Comparison of ENCODE assay signal across 14 cellular contexts in the genomic region with DNA sequence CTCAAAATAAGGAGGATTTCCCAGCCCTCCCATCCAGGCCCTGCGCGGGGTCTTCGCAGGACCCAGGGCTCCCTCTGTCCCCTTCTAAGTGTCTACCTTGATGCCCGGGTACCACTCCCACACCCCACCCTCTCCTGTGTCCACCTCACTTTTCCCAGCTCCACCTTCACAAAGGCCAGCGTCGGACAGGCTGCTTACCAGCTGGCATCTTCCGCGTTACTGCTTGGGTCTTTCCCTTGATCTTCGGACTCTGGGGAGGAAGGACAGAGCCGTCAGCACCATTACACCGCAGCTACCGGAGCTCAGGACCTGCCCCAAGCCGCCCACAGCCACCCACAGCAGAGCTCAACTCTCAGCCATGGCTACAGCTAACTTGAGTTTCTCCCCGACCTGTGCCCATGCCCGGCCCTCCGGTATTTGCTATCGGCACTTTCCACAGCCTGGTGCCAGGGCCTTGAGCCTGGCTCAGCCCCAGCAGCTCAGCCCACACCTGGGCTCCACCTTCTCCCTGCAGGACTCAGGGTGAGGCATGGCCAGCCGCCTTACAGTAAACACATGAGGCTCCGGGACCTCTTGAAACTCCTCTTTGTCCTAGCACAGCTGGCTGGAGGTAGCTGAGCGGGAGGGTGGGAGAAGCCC. TPM values are rescaled to one million over a fixed set of nuclear protein-coding genes. Genes with fewer than 3 reads are reported as not detected.
DNase-seq lines count a peak whose midpoint lies in the region; ATAC-seq and TF ChIP-seq lines count a peak whose summit lies in the region.
"Had no signal": no experiment of that assay in that cellular context is flagged by ENCODE, and none has a peak within 500 bp of the region (broad histone marks: within the 10 kb centered on the region; RNA-seq: fewer than 3 reads in every experiment).

No MANE protein-coding gene starts in this region.

- H3K27ac ChIP-seq in C4-2B (peak overlapping the region; percentile 84), VCaP (peak overlapping the region; percentile 60), heart right ventricle (peak overlapping the region in 3 of 10 donors; percentile 38 to 63 (median 52))
- H3K27ac ChIP-seq: HL-60 had no signal

- 86 to 90% methylated on average over 20 of the region's 20 CpGs for WGBS in heart right ventricle, 2 donors

- H3K4me1 ChIP-seq in heart right ventricle = peaks cover 3 to 16% (median 8%) of the 10 kb centered on the region in 9 donors

- peaks cover 0 to 14% (median 0%) of the 10 kb centered on the region in 9 donors for H3K36me3 ChIP-seq in heart right ventricle

- ATAC-seq in heart right ventricle (peak in 6 of 8 donors; percentile 14 to 32 (median 22)), HG02870 (IDR thresholded peaks at IDR 0.05; ENCODE audit: unreplicated experiment) (no peak), HG03460 (IDR thresholded peaks at IDR 0.05; ENCODE audit: unreplicated experiment) (no peak)
- ATAC-seq: naive thymus-derived CD8-positive, alpha-beta T cell had no signal

- no peak for TF ChIP-seq CTCF in C4-2B (conservative IDR thresholded peaks at IDR 0.05)
- TF ChIP-seq CTCF in VCaP (conservative IDR thresholded peaks at IDR 0.05) = no peak
- no peak for TF ChIP-seq CTCF in heart right ventricle (IDR thresholded peaks at IDR 0.05)

- DNase-seq in heart right ventricle (no peak), posterior vena cava (ENCODE audit: low spot score) (peak; percentile 79), NCI-H1694 (lab: John Stamatoyannopoulos, UW) (no peak), AG08396 (ENCODE audit: low spot score) (no peak)
- DNase-seq: HCEC 1CT, immature natural killer cell, NCI-H2171 had no signal

- intact Hi-C loops in heart right ventricle (cut with DNase I) (loop anchor here in 1 of 10 donors (5.0 kb wide), 1 partner anchor 257 kb away; no protein-coding TSS in a partner anchor), posterior vena cava (cut with DNase I) (no loop called here)

- no peaks in the 10 kb centered on the region for H3K27me3 ChIP-seq in heart right ventricle

- H3K9me3 ChIP-seq in heart right ventricle = no peaks in the 10 kb centered on the region

- H3K4me3 ChIP-seq in heart right ventricle = no peak overlapping the region
- H3K4me3 ChIP-seq: skin epidermis had no signal

RNA-seq across cellular contexts. Expression of gene C13orf46, which starts 3.8 kb away (rescaled TPM):
- total RNA-seq in heart right ventricle (under 1 TPM; 0.15 to 0.80 (median 0.23) TPM), posterior vena cava (1 to 10 TPM; 1.2 to 1.9 TPM)
- under 1 TPM; 0.09 to 0.37 TPM for polyA plus RNA-seq in heart right ventricle

Comparison
In these comparisons a context has a peak if more than half of its experiments do, and no peak if none do; other contexts are left out.
1. ATAC-seq: peak in heart right ventricle (6 of 8); none in HG02870 (single experiment) and HG03460 (single experiment).